ENCODE assay signal across 11 cellular contexts in the genomic region with DNA sequence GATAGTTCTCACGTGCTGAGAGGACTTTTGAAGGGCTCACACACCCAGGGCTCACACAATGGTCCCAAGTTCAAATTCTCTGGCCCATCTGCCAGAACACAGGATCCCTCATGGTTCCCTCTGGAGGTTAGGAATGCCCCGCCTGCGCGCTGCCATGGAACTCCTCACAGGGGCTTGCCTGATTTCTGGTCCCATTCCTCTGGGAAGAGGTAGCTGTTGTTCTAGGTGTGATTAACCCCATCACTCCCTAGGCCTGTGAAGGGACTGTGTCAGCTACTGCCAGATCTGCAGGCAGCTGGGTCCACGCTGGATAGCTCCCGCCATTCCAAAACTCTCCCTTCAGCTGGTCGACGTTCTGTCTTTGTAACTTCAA. TPM values are rescaled to one million over a fixed set of nuclear protein-coding genes. Genes with fewer than 3 reads are reported as not detected.
A peak's percentile ranks its signal among the peaks of the same experiment; 100 is the strongest.
DNase-seq lines count a peak whose midpoint lies in the region; ATAC-seq and TF ChIP-seq lines count a peak whose summit lies in the region.
"Had no signal": no experiment of that assay in that cellular context is flagged by ENCODE, and none has a peak within 500 bp of the region (broad histone marks: within the 10 kb centered on the region; RNA-seq: fewer than 3 reads in every experiment).

No MANE protein-coding gene starts in this region.

- H3K27me3 ChIP-seq in left ventricle myocardium inferior (ENCODE audit: low read depth) = no peaks in the 10 kb centered on the region
- no peaks in the 10 kb centered on the region for H3K27me3 ChIP-seq in stomach smooth muscle (ENCODE audit: control insufficient read depth in 1 of 2, insufficient read depth in 2 of 2, low read length in 2 of 2)

- no peak for ATAC-seq in left cardiac atrium
- no peak for ATAC-seq in stimulated activated naive B cell treated with anti-CD40 and anti-IgM and Interleukin-4, amounts not matched to agents 10 μg/mL and 1 μg/mL and 100 μg/mL, for 72 hours (replicated peaks)
- ATAC-seq in GM19467 (IDR thresholded peaks at IDR 0.05; ENCODE audit: unreplicated experiment) = no peak

- H3K9me3 Mint-ChIP-seq in glutamatergic neuron (ENCODE audit: unreplicated experiment) = peaks cover 14% of the 10 kb centered on the region
- no peaks in the 10 kb centered on the region for H3K9me3 Mint-ChIP-seq in stimulated activated naive B cell treated with anti-CD40 and anti-IgM and Interleukin-4, amounts not matched to agents 10 μg/mL and 1 μg/mL and 100 μg/mL, for 72 hours

- intact Hi-C loops in left ventricle myocardium inferior (cut with micrococcal nuclease) (loop anchor here (10.0 kb wide), 1 partner anchor 472 kb away; the partner anchor contains the start of gene HSD3B7), left cardiac atrium (cut with DNase I) (loop anchor here in 1 of 2 donors (10.0 kb wide), 1 partner anchor 408 kb away; no protein-coding TSS in a partner anchor)

- H3K4me3 ChIP-seq in left ventricle myocardium inferior = peak overlapping the region; percentile 83
- 0 out of 2 replicates have a peak overlapping the region, but pooled peaks have one; percentile 88 for H3K4me3 ChIP-seq in WI38 (ENCODE audit: low read depth, low read length)
- H3K4me3 ChIP-seq in stomach smooth muscle (ENCODE audit: low read length in 2 of 2) = peak overlapping the region in 1 of 2 donors; percentile 35

- H3K27ac ChIP-seq in left ventricle myocardium inferior (replicated peaks) = peak overlapping the region; percentile 99
- peak overlapping the region; percentile 96 for H3K27ac ChIP-seq in stomach smooth muscle (ENCODE audit: low read length)

- H3K4me1 Mint-ChIP-seq in glutamatergic neuron (ENCODE audit: low read depth, unreplicated experiment) = peaks cover 24% of the 10 kb centered on the region
- peaks cover 31 to 48% of the 10 kb centered on the region in 2 donors for H3K4me1 Mint-ChIP-seq in stimulated activated naive B cell treated with anti-CD40 and anti-IgM and Interleukin-4, amounts not matched to agents 10 μg/mL and 1 μg/mL and 100 μg/mL, for 72 hours

- peaks cover 8% of the 10 kb centered on the region for H3K27me3 Mint-ChIP-seq in glutamatergic neuron (ENCODE audit: unreplicated experiment)
- H3K27me3 Mint-ChIP-seq in stimulated activated naive B cell treated with anti-CD40 and anti-IgM and Interleukin-4, amounts not matched to agents 10 μg/mL and 1 μg/mL and 100 μg/mL, for 72 hours = no peaks in the 10 kb centered on the region

- DNase-seq in left ventricle myocardium inferior (no peak), left cardiac atrium (no peak), glutamatergic neuron (no peak), mesenteric fat pad (ENCODE audit: low spot score) (no peak)
- no peak for DNase-seq in stimulated activated naive B cell treated with anti-CD40 and anti-IgM and Interleukin-4, amounts not matched to agents 10 μg/mL and 1 μg/mL and 100 μg/mL, for 72 hours
- DNase-seq: activated CD4-positive, CD25-positive, alpha-beta regulatory T cell; NCI-H1436 had no signal

- no peaks in the 10 kb centered on the region for H3K9me3 ChIP-seq in left ventricle myocardium inferior (replicated peaks)
- no peaks in the 10 kb centered on the region for H3K9me3 ChIP-seq in stomach smooth muscle (ENCODE audit: control insufficient read depth in 2 of 2, low read length in 2 of 2)
- H3K9me3 ChIP-seq: thoracic aorta had no signal

- peaks cover 82% of the 10 kb centered on the region for H3K4me1 ChIP-seq in left ventricle myocardium inferior
- peaks cover 55% of the 10 kb centered on the region for H3K4me1 ChIP-seq in stomach smooth muscle (ENCODE audit: control insufficient read depth, insufficient read depth, low read length)

- peak overlapping the region; percentile 90 for H3K4me3 Mint-ChIP-seq in glutamatergic neuron (ENCODE audit: unreplicated experiment)
- H3K4me3 Mint-ChIP-seq in stimulated activated naive B cell treated with anti-CD40 and anti-IgM and Interleukin-4, amounts not matched to agents 10 μg/mL and 1 μg/mL and 100 μg/mL, for 72 hours = no peak overlapping the region

- H3K36me3 ChIP-seq in left ventricle myocardium inferior = peaks cover 3% of the 10 kb centered on the region
- H3K36me3 ChIP-seq in stomach smooth muscle (ENCODE audit: control insufficient read depth in 2 of 2, insufficient read depth in 2 of 2, low read length in 2 of 2) = peaks cover 0 to 4% of the 10 kb centered on the region in 2 donors
- H3K36me3 ChIP-seq: thoracic aorta had no signal

- H3K27ac Mint-ChIP-seq in glutamatergic neuron (ENCODE audit: unreplicated experiment) = no peak overlapping the region
- H3K27ac Mint-ChIP-seq in stimulated activated naive B cell treated with anti-CD40 and anti-IgM and Interleukin-4, amounts not matched to agents 10 μg/mL and 1 μg/mL and 100 μg/mL, for 72 hours = no peak overlapping the region

- TF ChIP-seq CTCF in left ventricle myocardium inferior (IDR thresholded peaks at IDR 0.05; ENCODE audit: borderline replicate concordance) = no peak
- TF ChIP-seq CTCF in WI38 (IDR thresholded peaks at IDR 0.05; ENCODE audit: low read depth, low read length) = no peak
- no peak for TF ChIP-seq CTCF in glutamatergic neuron (IDR thresholded peaks at IDR 0.05; ENCODE audit: partially characterized antibody, unreplicated experiment)

- H3K9ac ChIP-seq in stomach smooth muscle (ENCODE audit: low read length in 2 of 2) = peak overlapping the region in 1 of 2 donors; percentile 29

- no peaks in the 10 kb centered on the region for H3K36me3 Mint-ChIP-seq in glutamatergic neuron (ENCODE audit: unreplicated experiment)
- peaks cover 13 to 21% of the 10 kb centered on the region in 2 donors for H3K36me3 Mint-ChIP-seq in stimulated activated naive B cell treated with anti-CD40 and anti-IgM and Interleukin-4, amounts not matched to agents 10 μg/mL and 1 μg/mL and 100 μg/mL, for 72 hours

RNA-seq across cellular contexts. Expression of gene ARMC5, which starts 2.3 kb away (rescaled TPM):
- total RNA-seq in left ventricle myocardium inferior = 5.8 TPM
- total RNA-seq in left cardiac atrium = 1 to 10 TPM; 7.0 to 8.9 TPM
- 15.8 TPM for total RNA-seq in glutamatergic neuron (ENCODE audit: unreplicated experiment)
- 8.5 TPM for total RNA-seq in mesenteric fat pad

RNA-seq across cellular contexts. Expression of gene ZNF843, which starts 14.4 kb away (rescaled TPM):
- total RNA-seq in left ventricle myocardium inferior (3.2 TPM), left cardiac atrium (1 to 10 TPM; 2.3 to 3.0 TPM), glutamatergic neuron (ENCODE audit: unreplicated experiment) (1.1 TPM), mesenteric fat pad (0.84 TPM)

RNA-seq across cellular contexts. Expression of gene TGFB1I1, which starts 15.0 kb away (rescaled TPM):
- 15.6 TPM for total RNA-seq in left ventricle myocardium inferior
- total RNA-seq in left cardiac atrium = 10 to 100 TPM; 33.2 to 57.9 TPM
- 19.2 TPM for total RNA-seq in glutamatergic neuron (ENCODE audit: unreplicated experiment)
- total RNA-seq in mesenteric fat pad = 34.7 TPM

RNA-seq across cellular contexts. Expression of gene SLC5A2, which starts 25.9 kb away (rescaled TPM):
- total RNA-seq in left ventricle myocardium inferior (not detected), left cardiac atrium (not detected), glutamatergic neuron (ENCODE audit: unreplicated experiment) (not detected), mesenteric fat pad (not detected)

RNA-seq across cellular contexts. Expression of gene COX6A2, which starts 28.8 kb away (rescaled TPM):
- total RNA-seq in left ventricle myocardium inferior (1,568 TPM), left cardiac atrium (100 to 1,000 TPM; 743 to 769 TPM), glutamatergic neuron (ENCODE audit: unreplicated experiment) (not detected), mesenteric fat pad (not detected)
- total RNA-seq: thoracic aorta had no signal
